ENCODE assay signal across 7 cellular contexts in genomic region chr2:75675423-75675822, GRCh38. TPM values are rescaled to one million over a fixed set of nuclear protein-coding genes. Genes with fewer than 3 reads are reported as not detected.
DNase-seq lines count a peak whose midpoint lies in the region; ATAC-seq and TF ChIP-seq lines count a peak whose summit lies in the region.
"Not testable (repeated sequence)": the region's sequence is repeated elsewhere in the genome, so short reads cannot be mapped to it uniquely, and the experiment has no call there.

No MANE protein-coding gene starts in this region.

- not testable (repeated sequence) for H3F3A ChIP-seq in GM23248 (ENCODE audit: insufficient read depth)

- H3K79me1 ChIP-seq in trophoblast cell (ENCODE audit: low read length): not testable (repeated sequence)

- not testable (repeated sequence) for H3K36me3 ChIP-seq in GM23248 (ENCODE audit: low read depth); trophoblast cell (ENCODE audit: control insufficient read depth in 1 of 2, insufficient read depth in 2 of 2, low read length in 2 of 2); thyroid gland
- H3K36me3 ChIP-seq in heart right ventricle: peaks cover 0 to 58% (median 12%) of the 10 kb centered on the region in 9 donors

- not testable (repeated sequence) for H2AFZ ChIP-seq in GM23248; trophoblast cell (ENCODE audit: insufficient read depth, low read length, poor library complexity)

- H3K9me3 ChIP-seq in GM23248 (ENCODE audit: low read depth); heart right ventricle; trophoblast cell (ENCODE audit: insufficient read depth, low read depth, low read length); thyroid gland: not testable (repeated sequence)

- ATAC-seq in heart right ventricle: peak in 5 of 8 donors; percentile 18 to 74 (median 65)

- H4K12ac ChIP-seq in trophoblast cell (ENCODE audit: low read depth, low read length): not testable (repeated sequence)

- not testable (repeated sequence) for H3K27ac ChIP-seq in GM23248; heart right ventricle; trophoblast cell (ENCODE audit: low read depth, low read length); thyroid gland

- TF ChIP-seq CTCF in heart right ventricle (IDR thresholded peaks at IDR 0.05); thyroid gland (IDR thresholded peaks at IDR 0.05): not testable (repeated sequence)

- peak overlapping the region; percentile 22 for H2BK12ac ChIP-seq in trophoblast cell (ENCODE audit: low read length)

- TF ChIP-seq POLR2A in thyroid gland (IDR thresholded peaks at IDR 0.05): not testable (repeated sequence)

- H3K9me2 ChIP-seq in GM23248 (ENCODE audit: insufficient read depth): not testable (repeated sequence)

- H3K4me2 ChIP-seq in GM23248 (ENCODE audit: unreplicated experiment); trophoblast cell (ENCODE audit: low read length): not testable (repeated sequence)

- not testable (repeated sequence) for H3K79me2 ChIP-seq in GM23248 (ENCODE audit: insufficient read depth); trophoblast cell (ENCODE audit: control insufficient read depth, insufficient read depth, low read length, poor library complexity)

- H4K20me1 ChIP-seq in GM23248 (ENCODE audit: insufficient read depth): not testable (repeated sequence)

- H2BK5ac ChIP-seq in trophoblast cell (ENCODE audit: low read depth, low read length, poor library complexity): peak overlapping the region; percentile 31

- H4K91ac ChIP-seq in trophoblast cell (ENCODE audit: low read depth, low read length): peak overlapping the region; percentile 24

- H2BK120ac ChIP-seq in trophoblast cell (ENCODE audit: insufficient read depth, low read length, poor library complexity): not testable (repeated sequence)

- not testable (repeated sequence) for H3K4me1 ChIP-seq in GM23248 (ENCODE audit: insufficient read depth); trophoblast cell (ENCODE audit: control insufficient read depth in 1 of 2, insufficient read depth in 2 of 2, low read length in 2 of 2); thyroid gland
- peaks cover 0 to 23% (median 4%) of the 10 kb centered on the region in 9 donors for H3K4me1 ChIP-seq in heart right ventricle

- in situ Hi-C loops in GM23248 (cut with MboI); SK-MEL-5 (cut with HindIII; ENCODE audit: low pct_unique_long_range_greater_than_20kb, low sequenced_read_pairs): not testable (repeated sequence)

- H3K27me3 ChIP-seq in GM23248 (replicated peaks; ENCODE audit: insufficient read depth); heart right ventricle; trophoblast cell (ENCODE audit: insufficient read depth, low read length); thyroid gland: not testable (repeated sequence)

- not testable (repeated sequence) for H3K9ac ChIP-seq in GM23248; trophoblast cell (ENCODE audit: low read length)

- H3K14ac ChIP-seq in trophoblast cell (ENCODE audit: low read length): not testable (repeated sequence)

- 14 to 19% methylated on average over 4 of the region's 4 CpGs for WGBS in GM23248 (ENCODE audit: low coverage in 1 of 2, low lambda C conversion rate in 2 of 2, missing lambda C conversion rate in 2 of 2), 2 experiments
- 69 to 81% methylated on average over 4 of the region's 4 CpGs for WGBS in heart right ventricle, 2 donors
- no CpG with 5 or more reads among the region's 4 CpGs for WGBS in trophoblast cell (ENCODE audit: extremely low coverage, insufficient coverage, insufficient read length)
- WGBS in thyroid gland, 2 donors: 85 to 87% methylated on average over 4 of the region's 4 CpGs

- not testable (repeated sequence) for H2AK5ac ChIP-seq in trophoblast cell (ENCODE audit: low read length)

- not testable (repeated sequence) for H3K23ac ChIP-seq in trophoblast cell (ENCODE audit: low read length)

- intact Hi-C loops in heart right ventricle (cut with DNase I): loop anchor here in 2 of 10 donors (5.0 kb wide), 1 partner anchor 33 kb away; no protein-coding TSS in a partner anchor
- intact Hi-C loops in thyroid gland (cut with DNase I): not testable (repeated sequence)

- H3K4me3 ChIP-seq in GM23248; heart right ventricle; trophoblast cell (ENCODE audit: low read depth, low read length); thyroid gland (replicated peaks in 1 of 3): not testable (repeated sequence)

- DNase-seq in GM23248: peak; percentile 28
- peak; percentile 17 for DNase-seq in NCI-H2171 (lab: John Stamatoyannopoulos, UW)
- peak; percentile 26 for DNase-seq in SK-MEL-5 (ENCODE audit: low read depth, low spot score)
- peak; percentile 22 for DNase-seq in fibroblast of peridontal ligament (ENCODE audit: extremely low read depth)
- peak in 1 of 2 donors; percentile 12 for DNase-seq in heart right ventricle
- not testable (repeated sequence) for DNase-seq in trophoblast cell
- DNase-seq in thyroid gland: peak; percentile 18 to 48

- not testable (repeated sequence) for H4K8ac ChIP-seq in trophoblast cell (ENCODE audit: low read depth, low read length)

- not testable (repeated sequence) for H3K18ac ChIP-seq in trophoblast cell (ENCODE audit: low read length)

- not testable (repeated sequence) for H3K4ac ChIP-seq in trophoblast cell (ENCODE audit: low read depth, low read length)

RNA-seq across cellular contexts. Expression of gene MRPL19, which starts 28.8 kb away (rescaled TPM):
- 48.7 and 52.2 TPM in 2 replicates for total RNA-seq in GM23248 (2014; rRNA removed; shearing (Covaris generic))
- polyA plus RNA-seq in GM23248 (2016; fragmentation: Nextera tagmentation; extraction: Ambion mirVana) (55.2 and 57.1 TPM in 2 replicates), heart right ventricle (10 to 100 TPM; 12.2 to 21.9 TPM)
- total RNA-seq in SK-MEL-5 (2014; rRNA removed; shearing (Covaris generic)): 106 and 107 TPM in 2 replicates
- 54.7 and 72.2 TPM in 2 replicates for polyA plus RNA-seq in SK-MEL-5 (2015; cell fraction: cytosol; rRNA removed)
- polyA plus RNA-seq in SK-MEL-5 (2015; cell fraction: nucleus; rRNA removed): 13.4 and 18.3 TPM in 2 replicates
- total RNA-seq in heart right ventricle (10 to 100 TPM; 43.0 to 70.7 (median 64.1) TPM), thyroid gland (10 to 100 TPM; 34.8 to 83.9 (median 57.6) TPM)
- polyA plus RNA-seq in trophoblast cell (2013): 28.0 and 30.2 TPM in 2 replicates

RNA-seq across cellular contexts. Expression of gene GCFC2, which starts 35.3 kb away (rescaled TPM):
- total RNA-seq in GM23248 (2014; rRNA removed; shearing (Covaris generic)): 12.0 and 19.3 TPM in 2 replicates
- polyA plus RNA-seq in GM23248 (2016; fragmentation: Nextera tagmentation; extraction: Ambion mirVana): 11.9 and 12.3 TPM in 2 replicates
- 35.9 and 43.1 TPM in 2 replicates for total RNA-seq in SK-MEL-5 (2014; rRNA removed; shearing (Covaris generic))
- polyA plus RNA-seq in SK-MEL-5 (2015; cell fraction: cytosol; rRNA removed): 21.5 and 30.8 TPM in 2 replicates
- 91.3 and 113 TPM in 2 replicates for polyA plus RNA-seq in SK-MEL-5 (2015; cell fraction: nucleus; rRNA removed)
- 10 to 100 TPM in 9 of 10 donors, 1 to 10 TPM in 1; 9.5 to 15.3 (median 12.8) TPM for total RNA-seq in heart right ventricle
- polyA plus RNA-seq in heart right ventricle: 10 to 100 TPM in 1 of 2 donors, 1 to 10 TPM in 1; 7.7 to 23.0 TPM
- polyA plus RNA-seq in trophoblast cell (2013): 9.6 and 10.0 TPM in 2 replicates
- 10 to 100 TPM; 38.2 to 47.8 (median 43.0) TPM for total RNA-seq in thyroid gland
